Comparison of ENCODE assay signal across 17 cellular contexts in genomic region chr1:200512191-200512590, GRCh38.
DNase-seq lines count a peak whose midpoint lies in the region; ATAC-seq, FAIRE-seq and TF ChIP-seq lines count a peak whose summit lies in the region.
"Had no signal": no experiment of that assay in that cellular context is flagged by ENCODE, and none has a peak within 500 bp of the region (broad histone marks: within the 10 kb centered on the region; RNA-seq: fewer than 3 reads in every experiment).

No MANE protein-coding gene starts in this region.

- H3K27ac ChIP-seq in AG04450 (ENCODE audit: low read depth, low read length) = no peak overlapping the region
- H3K27ac ChIP-seq in astrocyte (ENCODE audit: low read depth, low read length) = peak overlapping the region; percentile 73
- H3K27ac ChIP-seq in keratinocyte (ENCODE audit: control insufficient read depth, insufficient read depth, low read length) = no peak overlapping the region
- no peak overlapping the region for H3K27ac ChIP-seq in pancreas
- H3K27ac ChIP-seq: adrenal gland, neutrophil had no signal

- no peak overlapping the region for H3K4me3 Mint-ChIP-seq in astrocyte (ENCODE audit: unreplicated experiment)
- no peak overlapping the region for H3K4me3 Mint-ChIP-seq in activated CD4-positive, alpha-beta memory T cell treated with anti-CD3 and anti-CD28 coated beads for 36 hours
- H3K4me3 Mint-ChIP-seq: activated CD8-positive, alpha-beta T cell treated with anti-CD3 and anti-CD28 coated beads, Interleukin-2, amount 10 ng/mL, durations not matched to agents 7 days and 5 days; CD4-positive, CD25-positive, alpha-beta regulatory T cell; T-cell had no signal

- H3K27me3 ChIP-seq in AG04450 (ENCODE audit: control insufficient read depth, insufficient read depth, low read length) (no peaks in the 10 kb centered on the region), astrocyte (ENCODE audit: insufficient read depth, low read length) (no peaks in the 10 kb centered on the region), keratinocyte (ENCODE audit: control insufficient read depth, extremely low read depth, insufficient read depth, low read length) (no peaks in the 10 kb centered on the region), pancreas (no peaks in the 10 kb centered on the region)
- H3K27me3 ChIP-seq: adrenal gland had no signal

- no peak for ATAC-seq in pancreas
- ATAC-seq in HG02588 (IDR thresholded peaks at IDR 0.05; ENCODE audit: unreplicated experiment) = no peak
- ATAC-seq: activated CD8-positive, alpha-beta T cell treated with anti-CD3 and anti-CD28 coated beads, Interleukin-2, amount 10 ng/mL, durations not matched to agents 7 days and 5 days; left cardiac atrium; T-cell had no signal

- dilution Hi-C loops in keratinocyte (cut with MboI; ENCODE audit: extremely low pct_ligation_motif_present, low sequenced_read_pairs) = no loop called here

- DNase-seq in AG04450 (ENCODE audit: low read depth, low spot score) = peak; percentile 42
- DNase-seq in HT1080 (ENCODE audit: low read depth) = peak; percentile 83
- peak; percentile 89 for DNase-seq in astrocyte (ENCODE audit: low read depth)
- DNase-seq in keratinocyte (ENCODE audit: low read depth, low spot score) = peak; percentile 15
- DNase-seq in activated CD4-positive, alpha-beta memory T cell treated with anti-CD3 and anti-CD28 coated beads for 36 hours = no peak
- no peak for DNase-seq in pancreas
- no peak for DNase-seq in stimulated activated CD4-positive, alpha-beta T cell treated with anti-CD3 and anti-CD28 coated beads, Interleukin-4, amount 100 ng/mL, for 24 hours
- DNase-seq: activated CD8-positive, alpha-beta T cell treated with anti-CD3 and anti-CD28 coated beads, Interleukin-2, amount 10 ng/mL, durations not matched to agents 7 days and 5 days; CD4-positive, CD25-positive, alpha-beta regulatory T cell; left cardiac atrium; MM.1S; NCI-H774; T-cell had no signal

- H3K36me3 ChIP-seq in astrocyte (ENCODE audit: insufficient read depth, low read length) (no peaks in the 10 kb centered on the region), keratinocyte (ENCODE audit: control insufficient read depth in 2 of 2, extremely low read depth in 1 of 2, insufficient read depth in 2 of 2, low read length in 2 of 2) (no peaks in the 10 kb centered on the region), pancreas (no peaks in the 10 kb centered on the region)
- H3K36me3 ChIP-seq: adrenal gland, neutrophil had no signal

- CTCF ChIA-PET in AG04450 (lab: Charles Lee) = interaction anchor here (0.6 to 6.3 kb wide), 15 partner anchors 13 to 827 kb away, joined by 3 to 90 read pairs (median 4); no protein-coding TSS in a partner anchor
- CTCF ChIA-PET in activated CD4-positive, alpha-beta memory T cell treated with anti-CD3 and anti-CD28 coated beads for 36 hours (lab: Charles Lee) = interaction anchor here (0.6 to 1.5 kb wide), 8 partner anchors 24 to 930 kb away, joined by 3 to 4 read pairs (median 3); no protein-coding TSS in a partner anchor

- H3K9ac ChIP-seq in astrocyte (ENCODE audit: low read length) (peak overlapping the region; percentile 64), keratinocyte (ENCODE audit: control insufficient read depth, extremely low read depth, insufficient read depth, low read length) (peak overlapping the region; percentile 37)

- H3K9me3 ChIP-seq in AG04450 (ENCODE audit: control insufficient read depth, insufficient read depth, low read length) (no peaks in the 10 kb centered on the region), astrocyte (ENCODE audit: insufficient read depth, low read depth, low read length) (no peaks in the 10 kb centered on the region), keratinocyte (ENCODE audit: control insufficient read depth, low read depth, low read length) (no peaks in the 10 kb centered on the region), pancreas (no peaks in the 10 kb centered on the region)
- H3K9me3 ChIP-seq: adrenal gland, neutrophil had no signal

- no peaks in the 10 kb centered on the region for H3K79me2 ChIP-seq in astrocyte (ENCODE audit: insufficient read depth, low read length)
- H3K79me2 ChIP-seq in keratinocyte (ENCODE audit: control insufficient read depth, insufficient read depth, low read length) = no peaks in the 10 kb centered on the region

- POLR2A ChIA-PET in AG04450 (lab: Yijun Ruan, JAX) = no interaction called here
- POLR2A ChIA-PET in activated CD4-positive, alpha-beta memory T cell treated with anti-CD3 and anti-CD28 coated beads for 36 hours (lab: Charles Lee) = no interaction called here

- H4K20me1 ChIP-seq in astrocyte (ENCODE audit: insufficient read depth, low read length) = no peaks in the 10 kb centered on the region
- H4K20me1 ChIP-seq in keratinocyte (ENCODE audit: control insufficient read depth, extremely low read depth, insufficient read depth, low read length) = no peaks in the 10 kb centered on the region

- intact Hi-C loops in activated CD4-positive, alpha-beta memory T cell treated with anti-CD3 and anti-CD28 coated beads for 36 hours (cut with micrococcal nuclease) = loop anchor here (10.0 kb wide), 1 partner anchor 207 kb away; no protein-coding TSS in a partner anchor
- intact Hi-C loops in pancreas (cut with DNase I) = no loop called here

- peak overlapping the region; percentile 68 for H3K4me2 ChIP-seq in astrocyte (ENCODE audit: low read length)
- H3K4me2 ChIP-seq in keratinocyte (ENCODE audit: control insufficient read depth, extremely low read depth, insufficient read depth, low read depth, low read length) = no peak overlapping the region

- H3K4me1 ChIP-seq in astrocyte (ENCODE audit: insufficient read depth, low read length) (peaks cover 5% of the 10 kb centered on the region), keratinocyte (ENCODE audit: control insufficient read depth, extremely low read depth, insufficient read depth, low read length) (peaks cover 3% of the 10 kb centered on the region), pancreas (no peaks in the 10 kb centered on the region)
- H3K4me1 ChIP-seq: adrenal gland had no signal

- no peaks in the 10 kb centered on the region for H3K9me1 ChIP-seq in keratinocyte (ENCODE audit: control insufficient read depth, extremely low read depth, insufficient read depth, low read length)

- H3K27me3 Mint-ChIP-seq in astrocyte (ENCODE audit: low read depth, unreplicated experiment) = peaks cover 3% of the 10 kb centered on the region
- H3K27me3 Mint-ChIP-seq in activated CD4-positive, alpha-beta memory T cell treated with anti-CD3 and anti-CD28 coated beads for 36 hours = peaks cover 8% of the 10 kb centered on the region

- H3K36me3 Mint-ChIP-seq in astrocyte (ENCODE audit: low read depth, unreplicated experiment) = no peaks in the 10 kb centered on the region
- no peaks in the 10 kb centered on the region for H3K36me3 Mint-ChIP-seq in activated CD4-positive, alpha-beta memory T cell treated with anti-CD3 and anti-CD28 coated beads for 36 hours
- H3K36me3 Mint-ChIP-seq: CD4-positive, CD25-positive, alpha-beta regulatory T cell; T-cell had no signal

- no peak for TF ChIP-seq CTCF in AG04450 (IDR thresholded peaks at IDR 0.05; ENCODE audit: low read depth, low read length)
- no peak for TF ChIP-seq CTCF in astrocyte (IDR thresholded peaks at IDR 0.05; ENCODE audit: insufficient read depth, low read depth, low read length)
- no peak for TF ChIP-seq CTCF in keratinocyte (optimal IDR thresholded peaks at IDR 0.05 in 1 of 3, IDR thresholded peaks at IDR 0.05 in 1 of 3, conservative IDR thresholded peaks at IDR 0.05 in 1 of 3; ENCODE audit: extremely low read depth in 1 of 3, insufficient read depth in 2 of 3, low read length in 3 of 3)
- TF ChIP-seq CTCF in pancreas (IDR thresholded peaks at IDR 0.05) = no peak

- H3K9me3 Mint-ChIP-seq in astrocyte (ENCODE audit: unreplicated experiment) = no peaks in the 10 kb centered on the region
- no peaks in the 10 kb centered on the region for H3K9me3 Mint-ChIP-seq in activated CD4-positive, alpha-beta memory T cell treated with anti-CD3 and anti-CD28 coated beads for 36 hours
- H3K9me3 Mint-ChIP-seq: CD4-positive, CD25-positive, alpha-beta regulatory T cell; T-cell had no signal

- 74 to 79% methylated on average over 3 of the region's 3 CpGs for WGBS in pancreas, 2 donors

- no peak overlapping the region for H3K4me3 ChIP-seq in AG04450 (ENCODE audit: low read depth, low read length)
- H3K4me3 ChIP-seq in astrocyte (ENCODE audit: insufficient read depth, low read depth, low read length) = no peak overlapping the region
- no peak overlapping the region for H3K4me3 ChIP-seq in keratinocyte (ENCODE audit: control insufficient read depth in 2 of 3, extremely low read depth in 1 of 3, insufficient read depth in 2 of 3, low read depth in 1 of 3, low read length in 3 of 3)
- H3K4me3 ChIP-seq in pancreas = no peak overlapping the region
- H3K4me3 ChIP-seq: adrenal gland had no signal

- FAIRE-seq in astrocyte (lab: Jason Lieb, UNC) (no peak), keratinocyte (lab: Jason Lieb, UNC) (peak; percentile 95), pancreas (lab: Jason Lieb, UNC) (no peak)
- FAIRE-seq: endometrium had no signal

- H3K27ac Mint-ChIP-seq in astrocyte (ENCODE audit: unreplicated experiment) = peak overlapping the region; percentile 80
- no peak overlapping the region for H3K27ac Mint-ChIP-seq in activated CD4-positive, alpha-beta memory T cell treated with anti-CD3 and anti-CD28 coated beads for 36 hours
- H3K27ac Mint-ChIP-seq: activated CD8-positive, alpha-beta T cell treated with anti-CD3 and anti-CD28 coated beads, Interleukin-2, amount 10 ng/mL, durations not matched to agents 7 days and 5 days; CD4-positive, CD25-positive, alpha-beta regulatory T cell; T-cell had no signal

- H2AFZ ChIP-seq in astrocyte (ENCODE audit: low read depth, low read length) (no peak overlapping the region), keratinocyte (ENCODE audit: control insufficient read depth, low read length) (no peak overlapping the region)

- peaks cover 10% of the 10 kb centered on the region for H3K4me1 Mint-ChIP-seq in astrocyte (ENCODE audit: low read depth, unreplicated experiment)
- peaks cover 2% of the 10 kb centered on the region for H3K4me1 Mint-ChIP-seq in activated CD4-positive, alpha-beta memory T cell treated with anti-CD3 and anti-CD28 coated beads for 36 hours (ENCODE audit: low read depth)
- H3K4me1 Mint-ChIP-seq: CD4-positive, CD25-positive, alpha-beta regulatory T cell had no signal

Comparison
In these comparisons a context has a peak if more than half of its experiments do, and no peak if none do; other contexts are left out.
1. DNase-seq: peak in AG04450 (single experiment), HT1080 (single experiment), astrocyte (single experiment) and keratinocyte (single experiment); none in activated CD4-positive, alpha-beta memory T cell treated with anti-CD3 and anti-CD28 coated beads for 36 hours (single experiment), pancreas (0 of 6) and stimulated activated CD4-positive, alpha-beta T cell treated with anti-CD3 and anti-CD28 coated beads, Interleukin-4, amount 100 ng/mL, for 24 hours (single experiment).